1 cellular context compared by ENCODE assay signal in the genomic region with DNA sequence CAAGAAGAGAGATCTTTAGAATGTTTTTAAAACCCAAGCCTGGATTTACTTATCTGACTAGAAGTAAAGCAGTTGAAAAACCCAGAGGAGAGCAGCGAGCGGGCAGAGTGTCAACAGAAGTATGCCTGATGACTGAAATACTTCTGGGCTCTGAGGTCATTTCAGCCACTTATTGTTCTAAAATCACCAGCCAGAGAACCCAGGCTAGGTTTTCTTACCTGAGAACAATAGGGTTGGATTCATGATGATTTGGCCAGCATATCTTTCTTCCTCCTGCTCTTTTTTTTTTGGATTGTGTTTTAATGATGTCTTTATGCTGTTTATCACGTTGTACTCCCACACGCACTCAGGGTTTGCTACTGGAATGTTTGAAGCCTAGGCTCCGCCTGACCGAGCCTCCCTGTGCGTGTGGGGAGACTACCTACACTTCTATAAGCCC.
TF ChIP-seq lines count a peak whose summit lies in the region.

No MANE protein-coding gene starts in this region.

TF ChIP-seq in K562, 482 proteins besides CTCF, POLR2A, EP300 and RAD21 (continued from another document):
- TF ChIP-seq, protein P1, sequence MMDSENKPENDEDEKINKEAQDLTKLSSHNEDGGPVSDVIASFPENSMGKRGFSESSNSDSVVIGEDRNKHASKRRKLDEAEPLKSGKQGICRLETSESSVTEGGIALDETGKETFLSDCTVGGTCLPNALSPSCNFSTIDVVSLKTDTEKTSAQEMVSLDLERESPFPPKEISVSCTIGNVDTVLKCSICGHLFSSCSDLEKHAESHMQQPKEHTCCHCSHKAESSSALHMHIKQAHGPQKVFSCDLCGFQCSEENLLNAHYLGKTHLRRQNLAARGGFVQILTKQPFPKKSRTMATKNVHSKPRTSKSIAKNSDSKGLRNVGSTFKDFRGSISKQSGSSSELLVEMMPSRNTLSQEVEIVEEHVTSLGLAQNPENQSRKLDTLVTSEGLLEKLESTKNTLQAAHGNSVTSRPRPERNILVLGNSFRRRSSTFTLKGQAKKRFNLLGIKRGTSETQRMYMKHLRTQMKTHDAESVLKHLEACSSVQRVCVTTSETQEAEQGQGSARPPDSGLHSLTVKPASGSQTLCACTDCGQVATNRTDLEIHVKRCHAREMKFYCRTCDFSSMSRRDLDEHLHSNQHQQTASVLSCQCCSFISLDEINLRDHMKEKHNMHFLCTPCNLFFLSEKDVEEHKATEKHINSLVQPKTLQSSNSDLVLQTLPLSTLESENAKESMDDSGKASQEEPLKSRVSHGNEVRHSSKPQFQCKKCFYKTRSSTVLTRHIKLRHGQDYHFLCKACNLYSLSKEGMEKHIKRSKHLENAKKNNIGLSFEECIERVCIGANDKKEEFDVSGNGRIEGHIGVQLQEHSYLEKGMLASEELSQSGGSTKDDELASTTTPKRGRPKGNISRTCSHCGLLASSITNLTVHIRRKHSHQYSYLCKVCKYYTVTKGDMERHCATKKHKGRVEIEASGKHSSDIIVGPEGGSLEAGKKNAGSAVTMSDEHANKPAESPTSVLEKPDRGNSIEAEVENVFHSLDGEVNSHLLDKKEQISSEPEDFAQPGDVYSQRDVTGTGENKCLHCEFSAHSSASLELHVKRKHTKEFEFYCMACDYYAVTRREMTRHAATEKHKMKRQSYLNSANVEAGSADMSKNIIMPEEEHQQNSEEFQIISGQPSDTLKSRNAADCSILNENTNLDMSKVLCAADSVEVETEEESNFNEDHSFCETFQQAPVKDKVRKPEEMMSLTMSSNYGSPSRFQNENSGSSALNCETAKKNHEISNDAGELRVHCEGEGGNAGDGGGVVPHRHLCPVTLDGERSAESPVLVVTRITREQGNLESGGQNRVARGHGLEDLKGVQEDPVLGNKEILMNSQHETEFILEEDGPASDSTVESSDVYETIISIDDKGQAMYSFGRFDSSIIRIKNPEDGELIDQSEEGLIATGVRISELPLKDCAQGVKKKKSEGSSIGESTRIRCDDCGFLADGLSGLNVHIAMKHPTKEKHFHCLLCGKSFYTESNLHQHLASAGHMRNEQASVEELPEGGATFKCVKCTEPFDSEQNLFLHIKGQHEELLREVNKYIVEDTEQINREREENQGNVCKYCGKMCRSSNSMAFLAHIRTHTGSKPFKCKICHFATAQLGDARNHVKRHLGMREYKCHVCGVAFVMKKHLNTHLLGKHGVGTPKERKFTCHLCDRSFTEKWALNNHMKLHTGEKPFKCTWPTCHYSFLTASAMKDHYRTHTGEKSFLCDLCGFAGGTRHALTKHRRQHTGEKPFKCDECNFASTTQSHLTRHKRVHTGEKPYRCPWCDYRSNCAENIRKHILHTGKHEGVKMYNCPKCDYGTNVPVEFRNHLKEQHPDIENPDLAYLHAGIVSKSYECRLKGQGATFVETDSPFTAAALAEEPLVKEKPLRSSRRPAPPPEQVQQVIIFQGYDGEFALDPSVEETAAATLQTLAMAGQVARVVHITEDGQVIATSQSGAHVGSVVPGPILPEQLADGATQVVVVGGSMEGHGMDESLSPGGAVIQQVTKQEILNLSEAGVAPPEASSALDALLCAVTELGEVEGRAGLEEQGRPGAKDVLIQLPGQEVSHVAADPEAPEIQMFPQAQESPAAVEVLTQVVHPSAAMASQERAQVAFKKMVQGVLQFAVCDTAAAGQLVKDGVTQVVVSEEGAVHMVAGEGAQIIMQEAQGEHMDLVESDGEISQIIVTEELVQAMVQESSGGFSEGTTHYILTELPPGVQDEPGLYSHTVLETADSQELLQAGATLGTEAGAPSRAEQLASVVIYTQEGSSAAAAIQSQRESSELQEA (IDR thresholded peaks at IDR 0.05; ENCODE audit: low read depth) = no peak
- no peak for TF ChIP-seq ZNF354B (CRISPR knock-in tag; IDR thresholded peaks at IDR 0.05)
- no peak for TF ChIP-seq ZNF780A (CRISPR knock-in tag; IDR thresholded peaks at IDR 0.05)
- no peak for TF ChIP-seq ZNF785 (CRISPR knock-in tag; IDR thresholded peaks at IDR 0.05)
- no peak for TF ChIP-seq PHF20 (IDR thresholded peaks at IDR 0.05; ENCODE audit: partially characterized antibody)
- TF ChIP-seq ZNF445 (CRISPR knock-in tag; IDR thresholded peaks at IDR 0.05; ENCODE audit: low read depth) = no peak
- no peak for TF ChIP-seq ZBTB7A (IDR thresholded peaks at IDR 0.05; ENCODE audit: borderline replicate concordance, control insufficient read depth, low read depth, low read length)
- no peak for TF ChIP-seq NCOA6 (IDR thresholded peaks at IDR 0.05)
- no peak for TF ChIP-seq CBFA2T3 (IDR thresholded peaks at IDR 0.05)
- TF ChIP-seq, protein P2, sequence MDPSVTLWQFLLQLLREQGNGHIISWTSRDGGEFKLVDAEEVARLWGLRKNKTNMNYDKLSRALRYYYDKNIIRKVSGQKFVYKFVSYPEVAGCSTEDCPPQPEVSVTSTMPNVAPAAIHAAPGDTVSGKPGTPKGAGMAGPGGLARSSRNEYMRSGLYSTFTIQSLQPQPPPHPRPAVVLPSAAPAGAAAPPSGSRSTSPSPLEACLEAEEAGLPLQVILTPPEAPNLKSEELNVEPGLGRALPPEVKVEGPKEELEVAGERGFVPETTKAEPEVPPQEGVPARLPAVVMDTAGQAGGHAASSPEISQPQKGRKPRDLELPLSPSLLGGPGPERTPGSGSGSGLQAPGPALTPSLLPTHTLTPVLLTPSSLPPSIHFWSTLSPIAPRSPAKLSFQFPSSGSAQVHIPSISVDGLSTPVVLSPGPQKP (CRISPR knock-in tag; IDR thresholded peaks at IDR 0.05) = no peak
- TF ChIP-seq NCOA2 (IDR thresholded peaks at IDR 0.05; ENCODE audit: partially characterized antibody in 2 of 2) = no peak
